ENCODE assay signal across 21 cellular contexts in genomic region chrX:136692271-136692670, GRCh38. TPM values are rescaled to one million over a fixed set of nuclear protein-coding genes. Genes with fewer than 3 reads are reported as not detected.
"Had no signal": no experiment of that assay in that cellular context is flagged by ENCODE, and none has a peak within 500 bp of the region (broad histone marks: within the 10 kb centered on the region; RNA-seq: fewer than 3 reads in every experiment).

No MANE protein-coding gene starts in this region.

- H3K4me3 Mint-ChIP-seq: activated naive CD8-positive, alpha-beta T cell treated with anti-CD3 and anti-CD28 coated beads for 36 hours; neural progenitor cell; stimulated activated naive CD8-positive, alpha-beta T cell treated with anti-CD3 and anti-CD28 coated beads, Interleukin-15, Interleukin-2, amounts not matched to agents 100 ng/mL and 50 ng/mL, for 24 hours had no signal

- H3K9me3 Mint-ChIP-seq: stimulated activated naive CD8-positive, alpha-beta T cell treated with anti-CD3 and anti-CD28 coated beads, Interleukin-15, Interleukin-2, amounts not matched to agents 100 ng/mL and 50 ng/mL, for 24 hours had no signal

- H3K4me1 ChIP-seq: upper lobe of left lung had no signal

- H3K27ac ChIP-seq: cardiac muscle cell, esophagus muscularis mucosa, neural progenitor cell, ovary, upper lobe of left lung had no signal

- H3K9me3 ChIP-seq: esophagus muscularis mucosa, ovary, upper lobe of left lung had no signal

- H3K27me3 ChIP-seq: cardiac muscle cell, esophagus muscularis mucosa, neural progenitor cell, ovary, upper lobe of left lung had no signal

- H3K4me3 ChIP-seq: cardiac muscle cell, esophagus muscularis mucosa, neural progenitor cell, ovary, upper lobe of left lung had no signal

- FAIRE-seq: frontal cortex had no signal

- ATAC-seq: left ventricle myocardium superior had no signal

- DNase-seq: activated CD4-positive, alpha-beta T cell treated with anti-CD3 and anti-CD28 coated beads for 1 hour; activated CD4-positive, alpha-beta T cell treated with anti-CD3 and anti-CD28 coated beads, Interleukin-2, amount 50 U/mL, for 48 hours; activated CD8-positive, alpha-beta memory T cell treated with anti-CD3 and anti-CD28 coated beads, Interleukin-2, amount 50 U/mL, for 4 hours; activated naive CD8-positive, alpha-beta T cell treated with anti-CD3 and anti-CD28 coated beads for 36 hours; anterior cingulate cortex; kidney; left ventricle myocardium superior; mesendoderm; ovary; stimulated activated CD4-positive, alpha-beta T cell treated with anti-CD3 and anti-CD28 coated beads, Interleukin-4, amount 100 ng/mL, for 1 hour; stimulated activated CD8-positive, alpha-beta memory T cell treated with anti-CD3 and anti-CD28 coated beads, Interleukin-4, amount 100 ng/mL, for 48 hours; SW 1271; T1000; upper lobe of left lung had no signal

- H3K36me3 Mint-ChIP-seq: neural progenitor cell had no signal

- H3K27me3 Mint-ChIP-seq: activated naive CD8-positive, alpha-beta T cell treated with anti-CD3 and anti-CD28 coated beads for 36 hours; stimulated activated naive CD8-positive, alpha-beta T cell treated with anti-CD3 and anti-CD28 coated beads, Interleukin-15, Interleukin-2, amounts not matched to agents 100 ng/mL and 50 ng/mL, for 24 hours had no signal

- H3K9ac ChIP-seq: neural progenitor cell had no signal

- H3K27ac Mint-ChIP-seq: activated naive CD8-positive, alpha-beta T cell treated with anti-CD3 and anti-CD28 coated beads for 36 hours; neural progenitor cell had no signal

- H3K4me2 ChIP-seq: neural progenitor cell had no signal

- H3K36me3 ChIP-seq: cardiac muscle cell, neural progenitor cell, ovary had no signal

RNA-seq across cellular contexts. Expression of gene CD40LG, which starts 44.3 kb away (rescaled TPM):
- total RNA-seq: cardiac muscle cell, frontal cortex, renal cortical epithelial cell, temporal lobe had no signal
